In the genomic region with DNA sequence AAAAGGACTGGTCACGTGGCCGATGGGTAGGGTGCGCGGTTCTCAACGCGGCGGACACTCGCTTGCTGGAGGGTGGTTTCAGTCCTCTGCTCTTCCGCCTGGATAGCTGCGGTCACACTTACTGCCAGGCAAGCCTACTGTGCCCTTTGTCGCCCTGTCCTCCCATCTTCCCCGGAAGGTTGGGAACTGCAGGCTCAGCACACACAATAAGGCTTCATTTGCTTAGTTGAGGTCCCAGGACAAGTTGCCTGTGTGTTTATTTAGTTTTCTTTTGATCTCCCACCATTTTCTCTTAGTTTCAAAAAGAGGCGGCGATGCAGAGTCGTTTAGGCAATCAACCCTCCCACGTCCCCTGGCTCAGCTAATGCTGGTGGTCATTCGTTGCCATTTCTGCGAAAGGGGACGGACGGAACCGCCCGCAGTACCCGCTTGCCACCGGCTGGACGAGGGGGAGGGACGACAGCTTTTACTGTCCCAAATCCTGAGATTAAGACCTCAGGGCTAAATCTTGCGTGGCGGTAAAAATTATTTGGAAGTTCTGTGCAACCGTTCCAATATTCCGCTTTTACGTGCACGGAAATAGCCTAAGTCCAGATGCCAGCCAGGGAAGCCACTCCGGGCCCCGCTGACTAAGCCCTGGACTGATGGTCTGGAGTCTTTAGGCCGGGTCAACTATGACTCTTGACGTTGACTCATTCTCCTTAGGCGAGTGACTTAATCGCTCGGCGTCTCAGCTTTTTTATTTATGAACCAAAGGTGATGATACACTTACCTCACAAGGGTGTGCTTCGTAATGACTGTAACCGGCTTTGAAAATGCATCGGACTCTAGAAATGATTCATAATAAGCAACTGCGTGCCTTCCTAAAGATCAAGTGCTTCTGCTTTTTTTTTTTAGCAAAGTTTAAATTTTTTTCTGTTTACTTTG, we compare ENCODE assay signal across 8 cellular contexts. TPM values are rescaled to one million over a fixed set of nuclear protein-coding genes. Genes with fewer than 3 reads are reported as not detected.
A peak's percentile ranks its signal among the peaks of the same experiment; 100 is the strongest.
DNase-seq lines count a peak whose midpoint lies in the region; ATAC-seq and TF ChIP-seq lines count a peak whose summit lies in the region.

No MANE protein-coding gene starts in this region.

- peaks cover 11% of the 10 kb centered on the region for H3K36me3 ChIP-seq in GM23248 (ENCODE audit: low read depth)
- peaks cover 19% of the 10 kb centered on the region for H3K36me3 ChIP-seq in Karpas-422 (ENCODE audit: insufficient read depth, low read length)

- no peaks in the 10 kb centered on the region for H3K27me3 Mint-ChIP-seq in activated B cell treated with CpG ODN at 0.5 μM for 24 hours

- DNase-seq in GM03348 (ENCODE audit: low spot score) = peak; percentile 84
- DNase-seq in GM23248 = peak; percentile 99
- peak; percentile 72 for DNase-seq in Karpas-422
- peak; percentile 48 for DNase-seq in activated B cell treated with CpG ODN at 0.5 μM for 24 hours
- peak; percentile 88 to 99 for DNase-seq in cardiac fibroblast (ENCODE audit: low read depth in 2 of 2)
- peak; percentile 92 for DNase-seq in kidney glomerular epithelial cell (lab: John Stamatoyannopoulos, UW)
- DNase-seq in stimulated activated CD4-positive, alpha-beta T cell treated with anti-CD3 and anti-CD28 coated beads, Interleukin-1b, Interleukin-23, amount 100 ng/mL, for 4 hours (ENCODE audit: low read depth in 2 of 2) = peak; percentile 29 to 31
- DNase-seq in 8988T = no peak

- POLR2A ChIA-PET in activated B cell treated with CpG ODN at 0.5 μM for 24 hours (lab: Charles Lee) = interaction anchor here (0.5 to 5.1 kb wide), 32 partner anchors 9 to 965 kb away, joined by 3 to 102 read pairs (median 7); a partner anchor contains a TSS

- ATAC-seq in activated B cell treated with CpG ODN at 0.5 μM for 24 hours (ENCODE audit: low read depth) = peak; percentile 43

- 1% methylated on average over 42 to 44 of the region's 44 CpGs for WGBS in GM23248 (ENCODE audit: low coverage in 1 of 2, low lambda C conversion rate in 2 of 2, missing lambda C conversion rate in 2 of 2), 2 experiments

- H3K4me3 ChIP-seq in GM23248 (peak overlapping the region; percentile 98), Karpas-422 (ENCODE audit: low read length) (peak overlapping the region; percentile 78), cardiac fibroblast (replicated peaks in 1 of 2; ENCODE audit: low read depth in 2 of 2, low read length in 2 of 2) (peak overlapping the region; percentile 82 to 97)

- H4K20me1 ChIP-seq in GM23248 (ENCODE audit: insufficient read depth) (peaks cover 8% of the 10 kb centered on the region), Karpas-422 (ENCODE audit: insufficient read depth, low read depth, low read length) (peaks cover 8% of the 10 kb centered on the region)

- peaks cover 29% of the 10 kb centered on the region for H3K36me3 Mint-ChIP-seq in activated B cell treated with CpG ODN at 0.5 μM for 24 hours (ENCODE audit: low read depth)

- peaks cover 43% of the 10 kb centered on the region for H3K79me2 ChIP-seq in GM23248 (ENCODE audit: insufficient read depth)
- H3K79me2 ChIP-seq in Karpas-422 (ENCODE audit: low read length) = peaks cover 43% of the 10 kb centered on the region

- peaks cover 52% of the 10 kb centered on the region for H3K4me1 Mint-ChIP-seq in activated B cell treated with CpG ODN at 0.5 μM for 24 hours

- H3K27me3 ChIP-seq in GM23248 (replicated peaks; ENCODE audit: insufficient read depth) (no peaks in the 10 kb centered on the region), Karpas-422 (ENCODE audit: low read length) (no peaks in the 10 kb centered on the region)

- in situ Hi-C loops in GM23248 (cut with MboI) = no loop called here

- peak overlapping the region; percentile 98 for H3K27ac Mint-ChIP-seq in activated B cell treated with CpG ODN at 0.5 μM for 24 hours

- H3K9ac ChIP-seq in GM23248 = peak overlapping the region; percentile 98
- H3K9ac ChIP-seq in Karpas-422 (ENCODE audit: low read length) = peak overlapping the region; percentile 82

- TF ChIP-seq CTCF in activated B cell treated with CpG ODN at 0.5 μM for 24 hours (IDR thresholded peaks at IDR 0.05) = no peak
- no peak for TF ChIP-seq CTCF in cardiac fibroblast (IDR thresholded peaks at IDR 0.05; ENCODE audit: low read depth, low read length)

- H3K4me1 ChIP-seq in GM23248 (ENCODE audit: insufficient read depth) = peaks cover 31% of the 10 kb centered on the region
- H3K4me1 ChIP-seq in Karpas-422 (ENCODE audit: low read length) = peaks cover 35% of the 10 kb centered on the region

- H3K27ac ChIP-seq in GM23248 = peak overlapping the region; percentile 99
- peak overlapping the region; percentile 54 for H3K27ac ChIP-seq in Karpas-422 (ENCODE audit: low read length)

- H3K9me2 ChIP-seq in GM23248 (ENCODE audit: insufficient read depth) (no peaks in the 10 kb centered on the region; the same call in 1 of the 2 replicates), Karpas-422 (replicated peaks; ENCODE audit: insufficient read depth, low read length) (no peaks in the 10 kb centered on the region)

- H3K9me3 ChIP-seq in GM23248 (ENCODE audit: low read depth) = no peaks in the 10 kb centered on the region
- no peaks in the 10 kb centered on the region for H3K9me3 ChIP-seq in Karpas-422 (ENCODE audit: low read length)

- intact Hi-C loops in activated B cell treated with CpG ODN at 0.5 μM for 24 hours (cut with micrococcal nuclease) = loop anchor here (1.0 to 5.0 kb wide), 13 partner anchors 10 to 1021 kb away; a partner anchor contains a TSS

- H3K4me2 ChIP-seq in GM23248 (ENCODE audit: unreplicated experiment) (peak overlapping the region; percentile 95), Karpas-422 (ENCODE audit: low read depth, low read length, poor library complexity, severe bottlenecking) (peak overlapping the region; percentile 79)

- H2AFZ ChIP-seq in GM23248 (peak overlapping the region; percentile 91), Karpas-422 (ENCODE audit: low read length) (peak overlapping the region; percentile 77)

- H3K9me3 Mint-ChIP-seq in activated B cell treated with CpG ODN at 0.5 μM for 24 hours = no peaks in the 10 kb centered on the region

- CTCF ChIA-PET in activated B cell treated with CpG ODN at 0.5 μM for 24 hours (lab: Charles Lee) = interaction anchor here (1.1 to 4.1 kb wide), 5 partner anchors 11 to 781 kb away, joined by 3 to 25 read pairs (median 4); a partner anchor contains a TSS

- peak overlapping the region; percentile 96 for H3K4me3 Mint-ChIP-seq in activated B cell treated with CpG ODN at 0.5 μM for 24 hours

- H3F3A ChIP-seq in GM23248 (ENCODE audit: insufficient read depth) = peaks cover 38% of the 10 kb centered on the region

RNA-seq across cellular contexts. Expression of a gene that starts 0.7 kb away (rescaled TPM):
- total RNA-seq in GM23248 (2014; rRNA removed; shearing (Covaris generic)) = 133 and 135 TPM in 2 replicates
- 105 and 113 TPM in 2 replicates for polyA plus RNA-seq in GM23248 (2016; fragmentation: Nextera tagmentation; extraction: Ambion mirVana)
- 89.9 and 130 TPM in 2 replicates for total RNA-seq in Karpas-422 (2014; rRNA removed; shearing (Covaris generic); ENCODE audit: low replicate concordance)
- total RNA-seq in activated B cell treated with CpG ODN at 0.5 μM for 24 hours = 87.3 and 90.5 TPM in 2 replicates
